Comparison of ENCODE assay signal across 8 cellular contexts in genomic region chr16:29594926-29595838, GRCh38.
DNase-seq lines count a peak whose midpoint lies in the region; ATAC-seq and TF ChIP-seq lines count a peak whose summit lies in the region.
"Not testable (repeated sequence)": the region's sequence is repeated elsewhere in the genome, so short reads cannot be mapped to it uniquely, and the experiment has no call there.

No MANE protein-coding gene starts in this region.

- under 1% methylated on average over 49 of the region's 91 CpGs for WGBS in mesenchymal stem cell

- H2AK5ac ChIP-seq in mesenchymal stem cell (ENCODE audit: low read length, severe bottlenecking): not testable (repeated sequence)

- peak overlapping the region; percentile 88 for H2AFZ ChIP-seq in mesenchymal stem cell (ENCODE audit: low read depth, low read length)

- H3K9me3 ChIP-seq in CD8-positive, alpha-beta T cell (ENCODE audit: low read length); mesenchymal stem cell (ENCODE audit: control insufficient read depth, low read length): not testable (repeated sequence)

- intact Hi-C loops in CD8-positive, alpha-beta T cell (cut with DNase I, micrococcal nuclease): loop anchor here (1.0 to 2.0 kb wide), 3 partner anchors 17 to 68 kb away; partner anchors contain the start of gene SPN (in 1 of the 2)

- H2BK120ac ChIP-seq in mesenchymal stem cell (ENCODE audit: low read depth, low read length): peak overlapping the region; percentile 85

- H3K27me3 Mint-ChIP-seq in CD8-positive, alpha-beta T cell (ENCODE audit: low read depth); activated CD8-positive, alpha-beta memory T cell treated with anti-CD3 and anti-CD28 coated beads, Interleukin-2, amount 10 ng/mL, durations not matched to agents 7 days and 5 days; effector memory CD8-positive, alpha-beta T cell: not testable (repeated sequence)

- H3K27ac ChIP-seq in CD8-positive, alpha-beta T cell (ENCODE audit: low read depth, low read length): peak overlapping the region; percentile 47
- peak overlapping the region; percentile 69 for H3K27ac ChIP-seq in mesenchymal stem cell (ENCODE audit: low read length, poor library complexity, severe bottlenecking)

- peak overlapping the region; percentile 97 for H4K91ac ChIP-seq in mesenchymal stem cell (ENCODE audit: low read length)

- H2BK12ac ChIP-seq in mesenchymal stem cell (ENCODE audit: low read length in 2 of 2): peak overlapping the region; percentile 83 to 89

- H3K79me1 ChIP-seq in mesenchymal stem cell (replicated peaks; ENCODE audit: low read length, poor library complexity, severe bottlenecking): not testable (repeated sequence)

- peaks cover 37% of the 10 kb centered on the region for H3K4me1 Mint-ChIP-seq in CD8-positive, alpha-beta T cell (ENCODE audit: low read depth)
- peaks cover 41% of the 10 kb centered on the region for H3K4me1 Mint-ChIP-seq in activated CD8-positive, alpha-beta memory T cell treated with anti-CD3 and anti-CD28 coated beads, Interleukin-2, amount 10 ng/mL, durations not matched to agents 7 days and 5 days
- peaks cover 15 to 17% of the 10 kb centered on the region in 2 donors for H3K4me1 Mint-ChIP-seq in effector memory CD8-positive, alpha-beta T cell (ENCODE audit: low read depth in 2 of 2)

- not testable (repeated sequence) for H3K23ac ChIP-seq in mesenchymal stem cell (ENCODE audit: low read length in 2 of 2)

- peak overlapping the region in 1 of 2 experiments; percentile 97 for H3K14ac ChIP-seq in mesenchymal stem cell (ENCODE audit: low read length in 2 of 2)

- not testable (repeated sequence) for H3K36me3 ChIP-seq in CD8-positive, alpha-beta T cell (ENCODE audit: insufficient read depth, low read length); mesenchymal stem cell (ENCODE audit: control insufficient read depth in 1 of 2, insufficient read depth in 2 of 2, low read depth in 1 of 2, low read length in 2 of 2)

- peak overlapping the region; percentile 85 for H3K4me3 Mint-ChIP-seq in CD8-positive, alpha-beta T cell
- peak overlapping the region; percentile 77 for H3K4me3 Mint-ChIP-seq in activated CD8-positive, alpha-beta memory T cell treated with anti-CD3 and anti-CD28 coated beads, Interleukin-2, amount 10 ng/mL, durations not matched to agents 7 days and 5 days
- peak overlapping the region; percentile 84 to 87 for H3K4me3 Mint-ChIP-seq in effector memory CD8-positive, alpha-beta T cell

- H3K4me2 ChIP-seq in mesenchymal stem cell (ENCODE audit: low read length, poor library complexity, severe bottlenecking): peak overlapping the region; percentile 72

- POLR2A ChIA-PET in CD8-positive, alpha-beta T cell (lab: Charles Lee): interaction anchor here (0.9 kb wide), 1 partner anchor 823 kb away, joined by 3 read pairs; no protein-coding TSS in a partner anchor

- H3K9ac ChIP-seq in mesenchymal stem cell (ENCODE audit: low read length): peak overlapping the region; percentile 83

- H3K18ac ChIP-seq in mesenchymal stem cell (ENCODE audit: low read depth in 1 of 2, low read length in 2 of 2): peak overlapping the region; percentile 97 to 99

- H3K4ac ChIP-seq in mesenchymal stem cell (ENCODE audit: low read depth in 1 of 2, low read length in 2 of 2): peak overlapping the region in 1 of 2 experiments; percentile 75

- not testable (repeated sequence) for H2BK15ac ChIP-seq in mesenchymal stem cell (ENCODE audit: low read depth, poor library complexity, severe bottlenecking)

- H3K27me3 ChIP-seq in CD8-positive, alpha-beta T cell (ENCODE audit: insufficient read depth, low read length); mesenchymal stem cell (ENCODE audit: control insufficient read depth in 1 of 2, insufficient read depth in 1 of 2, low read length in 2 of 2): not testable (repeated sequence)

- CTCF ChIA-PET in CD8-positive, alpha-beta T cell (lab: Charles Lee): not testable (repeated sequence)
- CTCF ChIA-PET in activated CD8-positive, alpha-beta memory T cell treated with anti-CD3 and anti-CD28 coated beads, Interleukin-2, amount 10 ng/mL, durations not matched to agents 7 days and 5 days (lab: Charles Lee): interaction anchor here (1.3 kb wide), 1 partner anchor 67 kb away, joined by 3 read pairs; no protein-coding TSS in a partner anchor

- H3K4me1 ChIP-seq in CD8-positive, alpha-beta T cell (ENCODE audit: insufficient read depth, low read length): peaks cover 12% of the 10 kb centered on the region
- H3K4me1 ChIP-seq in mesenchymal stem cell (ENCODE audit: control insufficient read depth, insufficient read depth, low read depth, low read length): not testable (repeated sequence)

- not testable (repeated sequence) for TF ChIP-seq CTCF in CD8-positive, alpha-beta T cell (IDR thresholded peaks at IDR 0.05)

- H3K4me3 ChIP-seq in CD8-positive, alpha-beta T cell (ENCODE audit: low read depth, low read length): peak overlapping the region; percentile 67
- peak overlapping the region; percentile 78 to 90 for H3K4me3 ChIP-seq in mesenchymal stem cell (ENCODE audit: insufficient read depth in 1 of 2, low read depth in 1 of 2, low read length in 2 of 2)

- peak; percentile 80 to 96 (median 90) for DNase-seq in CD8-positive, alpha-beta T cell
- DNase-seq in HS-27A (ENCODE audit: low read depth): peak; percentile 33
- peak; percentile 67 to 80 for DNase-seq in NOMO-1 (lab: John Stamatoyannopoulos, UW; ENCODE audit: unreplicated experiment in 2 of 2)
- DNase-seq in activated CD8-positive, alpha-beta memory T cell treated with anti-CD3 and anti-CD28 coated beads, Interleukin-2, amount 10 ng/mL, durations not matched to agents 7 days and 5 days: peak; percentile 94
- peak; percentile 87 to 90 (median 88) for DNase-seq in effector memory CD8-positive, alpha-beta T cell
- peak; percentile 94 for DNase-seq in mesenchymal stem cell
- DNase-seq in stimulated activated CD8-positive, alpha-beta memory T cell treated with anti-CD3 and anti-CD28 coated beads, Interleukin-12 subunit alpha, Interleukin-12 subunit beta, amount 100 ng/mL, for 1 hour (ENCODE audit: low read depth): peak; percentile 81

- H3K27ac Mint-ChIP-seq in CD8-positive, alpha-beta T cell: peak overlapping the region; percentile 87
- H3K27ac Mint-ChIP-seq in activated CD8-positive, alpha-beta memory T cell treated with anti-CD3 and anti-CD28 coated beads, Interleukin-2, amount 10 ng/mL, durations not matched to agents 7 days and 5 days: peak overlapping the region; percentile 86
- H3K27ac Mint-ChIP-seq in effector memory CD8-positive, alpha-beta T cell: peak overlapping the region; percentile 75 to 86

- H3K36me3 Mint-ChIP-seq in CD8-positive, alpha-beta T cell; activated CD8-positive, alpha-beta memory T cell treated with anti-CD3 and anti-CD28 coated beads, Interleukin-2, amount 10 ng/mL, durations not matched to agents 7 days and 5 days: not testable (repeated sequence)
- peaks cover 46% of the 10 kb centered on the region for H3K36me3 Mint-ChIP-seq in effector memory CD8-positive, alpha-beta T cell (ENCODE audit: insufficient read depth)

- H2BK5ac ChIP-seq in mesenchymal stem cell (ENCODE audit: low read depth, low read length, poor library complexity, severe bottlenecking): peak overlapping the region; percentile 94

- peak overlapping the region; percentile 91 for H4K8ac ChIP-seq in mesenchymal stem cell (ENCODE audit: low read length)

- peak; percentile 82 for ATAC-seq in CD8-positive, alpha-beta T cell
- ATAC-seq in GM19468 (IDR thresholded peaks at IDR 0.05; ENCODE audit: extremely low read depth, unreplicated experiment): peak; percentile 38
- peak; percentile 78 for ATAC-seq in activated CD8-positive, alpha-beta memory T cell treated with anti-CD3 and anti-CD28 coated beads, Interleukin-2, amount 10 ng/mL, durations not matched to agents 7 days and 5 days
- peak; percentile 81 for ATAC-seq in effector memory CD8-positive, alpha-beta T cell (replicated peaks)

- H3K9me3 Mint-ChIP-seq in CD8-positive, alpha-beta T cell; activated CD8-positive, alpha-beta memory T cell treated with anti-CD3 and anti-CD28 coated beads, Interleukin-2, amount 10 ng/mL, durations not matched to agents 7 days and 5 days (ENCODE audit: low read depth); effector memory CD8-positive, alpha-beta T cell: not testable (repeated sequence)

Comparison
In these comparisons a context has a peak if more than half of its experiments do, and no peak if none do; other contexts are left out.
1. Peak in every context shown above with its lines: DNase-seq, ATAC-seq, H3K4me3 ChIP-seq and H3K27ac ChIP-seq.
2. DNase-seq: peak in every context shown above with its lines; median percentile 94 in activated CD8-positive, alpha-beta memory T cell treated with anti-CD3 and anti-CD28 coated beads, Interleukin-2, amount 10 ng/mL, durations not matched to agents 7 days and 5 days; 94 in mesenchymal stem cell; 90 in CD8-positive, alpha-beta T cell; 88 in effector memory CD8-positive, alpha-beta T cell; 81 in stimulated activated CD8-positive, alpha-beta memory T cell treated with anti-CD3 and anti-CD28 coated beads, Interleukin-12 subunit alpha, Interleukin-12 subunit beta, amount 100 ng/mL, for 1 hour; 74 in NOMO-1; 33 in HS-27A.